In the genomic region with DNA sequence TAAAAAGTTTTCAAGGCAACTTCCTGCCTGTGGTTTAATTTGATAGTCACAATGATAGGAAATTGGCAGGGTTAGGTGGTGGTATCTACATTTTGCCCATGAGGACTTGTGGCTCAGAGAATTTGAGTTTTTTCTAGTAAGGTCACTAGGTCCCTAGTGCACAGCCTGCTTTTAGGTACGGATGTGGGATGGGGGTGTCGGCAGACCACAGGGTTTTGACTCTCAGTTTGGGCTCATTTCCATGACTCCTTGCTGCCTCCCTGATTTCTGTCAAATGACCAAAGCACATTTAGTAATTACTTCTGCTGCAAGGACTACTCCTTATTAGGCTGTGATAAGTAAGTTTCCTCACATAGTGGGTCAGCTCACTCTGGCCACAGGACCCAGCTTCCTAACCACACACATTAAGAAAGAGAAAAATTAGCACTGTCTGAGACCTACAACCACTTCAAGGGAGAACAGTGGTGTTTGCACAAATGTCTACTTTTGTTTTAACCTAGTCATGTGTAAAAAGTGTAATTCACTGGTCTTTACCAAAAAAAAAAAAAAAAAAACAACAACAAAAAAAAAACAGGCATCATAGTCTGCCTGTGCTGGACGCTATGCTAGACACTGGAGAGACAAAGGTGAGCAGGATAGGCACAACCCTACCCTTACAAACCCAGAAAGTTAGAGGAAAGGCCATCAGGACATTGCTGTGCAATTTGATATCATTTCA, we compare ENCODE assay signal across 9 cellular contexts. TPM values are rescaled to one million over a fixed set of nuclear protein-coding genes. Genes with fewer than 3 reads are reported as not detected.
A peak's percentile ranks its signal among the peaks of the same experiment; 100 is the strongest.
DNase-seq lines count a peak whose midpoint lies in the region; ATAC-seq lines count a peak whose summit lies in the region.
"Had no signal": no experiment of that assay in that cellular context is flagged by ENCODE, and none has a peak within 500 bp of the region (broad histone marks: within the 10 kb centered on the region; RNA-seq: fewer than 3 reads in every experiment).

No MANE protein-coding gene starts in this region.

- H3K27me3 Mint-ChIP-seq in activated naive CD4-positive, alpha-beta T cell treated with anti-CD3 and anti-CD28 coated beads, Interleukin-2, amount 10 ng/mL, durations not matched to agents 7 days and 5 days: no peaks in the 10 kb centered on the region

- peak overlapping the region; percentile 89 for H3K4me3 Mint-ChIP-seq in activated naive CD4-positive, alpha-beta T cell treated with anti-CD3 and anti-CD28 coated beads, Interleukin-2, amount 10 ng/mL, durations not matched to agents 7 days and 5 days

- CTCF ChIA-PET in activated naive CD4-positive, alpha-beta T cell treated with anti-CD3 and anti-CD28 coated beads, Interleukin-2, amount 10 ng/mL, durations not matched to agents 7 days and 5 days (lab: Charles Lee): interaction anchor here (0.7 to 6.2 kb wide), 3 partner anchors 45 to 176 kb away, joined by 4 to 42 read pairs (median 5); no protein-coding TSS in a partner anchor

- H3K36me3 Mint-ChIP-seq in activated naive CD4-positive, alpha-beta T cell treated with anti-CD3 and anti-CD28 coated beads, Interleukin-2, amount 10 ng/mL, durations not matched to agents 7 days and 5 days: peaks cover 37% of the 10 kb centered on the region

- no peak for ATAC-seq in left ventricle myocardium superior
- ATAC-seq: A549 had no signal

- peaks cover 76% of the 10 kb centered on the region for H3K4me1 Mint-ChIP-seq in activated naive CD4-positive, alpha-beta T cell treated with anti-CD3 and anti-CD28 coated beads, Interleukin-2, amount 10 ng/mL, durations not matched to agents 7 days and 5 days

- intact Hi-C loops in left ventricle myocardium superior (cut with micrococcal nuclease): no loop called here

- no peaks in the 10 kb centered on the region for H3K9me3 Mint-ChIP-seq in activated naive CD4-positive, alpha-beta T cell treated with anti-CD3 and anti-CD28 coated beads, Interleukin-2, amount 10 ng/mL, durations not matched to agents 7 days and 5 days

- peak overlapping the region; percentile 94 for H3K27ac Mint-ChIP-seq in activated naive CD4-positive, alpha-beta T cell treated with anti-CD3 and anti-CD28 coated beads, Interleukin-2, amount 10 ng/mL, durations not matched to agents 7 days and 5 days

- DNase-seq in SIG-M5 treated with dmso at 0.1 percent for 504 hours (lab: John Stamatoyannopoulos, UW; ENCODE audit: unreplicated experiment) (peak; percentile 54), SIG-M5 (lab: John Stamatoyannopoulos, UW) (no peak), Kasumi-1 (lab: John Stamatoyannopoulos, UW) (peak; percentile 21 to 23), NCI-H1417 treated with DMSO at 0.1 percent for 48 hours (lab: John Stamatoyannopoulos, UW) (no peak), iPS-NIHi11 (ENCODE audit: low spot score) (no peak), left ventricle myocardium superior (no peak)
- peak; percentile 62 for DNase-seq in activated naive CD4-positive, alpha-beta T cell treated with anti-CD3 and anti-CD28 coated beads, Interleukin-2, amount 10 ng/mL, durations not matched to agents 7 days and 5 days
- DNase-seq in stimulated activated CD4-positive, alpha-beta T cell treated with anti-CD3 and anti-CD28 coated beads, Interleukin-4, amount 100 ng/mL, for 4 hours: peak; percentile 34 to 44

RNA-seq across cellular contexts. Expression of gene MRPL39, which starts 43.7 kb away (rescaled TPM):
- total RNA-seq in left ventricle myocardium superior: 61.3 TPM

Comparison
In these comparisons a context has a peak if more than half of its experiments do, and no peak if none do; other contexts are left out.
1. DNase-seq: peak in SIG-M5 treated with dmso at 0.1 percent for 504 hours (single experiment), Kasumi-1 (2 of 2), activated naive CD4-positive, alpha-beta T cell treated with anti-CD3 and anti-CD28 coated beads, Interleukin-2, amount 10 ng/mL, durations not matched to agents 7 days and 5 days (single experiment) and stimulated activated CD4-positive, alpha-beta T cell treated with anti-CD3 and anti-CD28 coated beads, Interleukin-4, amount 100 ng/mL, for 4 hours (2 of 2); none in SIG-M5 (single experiment), NCI-H1417 treated with DMSO at 0.1 percent for 48 hours (single experiment), iPS-NIHi11 (single experiment) and left ventricle myocardium superior (single experiment).